10 cellular contexts compared by ENCODE assay signal in the genomic region with DNA sequence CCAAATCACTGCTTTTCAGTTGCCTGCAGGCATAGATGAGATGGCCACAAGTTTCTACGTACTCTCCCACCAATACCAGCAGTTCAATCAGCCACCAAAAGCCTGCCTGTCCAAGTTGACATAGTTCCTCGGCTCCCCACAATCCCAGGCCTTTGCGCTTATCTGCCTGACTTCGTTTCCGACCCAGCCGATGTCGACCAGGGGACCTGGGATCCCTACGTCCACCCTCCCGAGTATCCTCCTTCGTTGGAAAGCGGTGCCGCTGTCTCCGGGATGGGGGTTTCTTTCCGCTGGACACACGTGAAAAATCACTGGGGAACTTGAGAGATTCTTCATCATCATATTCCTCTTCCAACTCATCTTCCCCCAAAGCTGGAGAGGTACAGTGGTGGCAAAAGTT. TPM values are rescaled to one million over a fixed set of nuclear protein-coding genes. Genes with fewer than 3 reads are reported as not detected.
DNase-seq lines count a peak whose midpoint lies in the region; TF ChIP-seq lines count a peak whose summit lies in the region.
"Had no signal": no experiment of that assay in that cellular context is flagged by ENCODE, and none has a peak within 500 bp of the region (broad histone marks: within the 10 kb centered on the region; RNA-seq: fewer than 3 reads in every experiment).

No MANE protein-coding gene starts in this region.

- H2AFZ ChIP-seq in SU-DHL-6 (ENCODE audit: low read depth, low read length, severe bottlenecking) = no peak overlapping the region
- no peak overlapping the region for H2AFZ ChIP-seq in fibroblast of lung (ENCODE audit: low read length)
- no peak overlapping the region for H2AFZ ChIP-seq in smooth muscle cell (ENCODE audit: low read depth)

- H3K36me3 Mint-ChIP-seq in activated CD4-positive, alpha-beta T cell treated with anti-CD3 and anti-CD28 coated beads, Interleukin-2, amount 10 ng/mL, durations not matched to agents 7 days and 5 days (ENCODE audit: low read depth) = peaks cover 30% of the 10 kb centered on the region

- H3K4me3 ChIP-seq in SU-DHL-6 (ENCODE audit: insufficient read depth, low read length, poor library complexity, severe bottlenecking) (peak overlapping the region; percentile 68), fibroblast of lung (replicated peaks in 1 of 4; ENCODE audit: control extremely low read depth in 1 of 4, insufficient read depth in 1 of 4, low read depth in 3 of 4, low read length in 4 of 4) (peak overlapping the region in 1 of 4 experiments; percentile 20), smooth muscle cell (no peak overlapping the region), testis (no peak overlapping the region)

- H3K9ac ChIP-seq in SU-DHL-6 (ENCODE audit: low read length) (peak overlapping the region; percentile 76), fibroblast of lung (ENCODE audit: insufficient read depth, low read length) (no peak overlapping the region), smooth muscle cell (ENCODE audit: low read depth) (no peak overlapping the region)

- H3K9me2 ChIP-seq in SU-DHL-6 (replicated peaks; ENCODE audit: insufficient read depth, low read length) = no peaks in the 10 kb centered on the region

- no peak for DNase-seq in activated CD4-positive, alpha-beta T cell treated with anti-CD3 and anti-CD28 coated beads, Interleukin-2, amount 10 ng/mL, durations not matched to agents 7 days and 5 days
- no peak for DNase-seq in activated CD4-positive, alpha-beta T cell treated with anti-CD3 and anti-CD28 coated beads for 1 hour
- DNase-seq in fibroblast of lung (ENCODE audit: low read depth in 2 of 2) = no peak
- no peak for DNase-seq in smooth muscle cell (lab: John Stamatoyannopoulos, UW; ENCODE audit: unreplicated experiment)
- no peak for DNase-seq in NCI-H748 treated with DMSO at 0.1 percent for 48 hours (lab: John Stamatoyannopoulos, UW)
- DNase-seq in testis = no peak
- DNase-seq in GDM1 (lab: John Stamatoyannopoulos, UW) = no peak
- DNase-seq: NCI-H187 treated with DMSO at 0.1 percent for 48 hours had no signal

- WGBS in smooth muscle cell (ENCODE audit: low lambda C conversion rate) = 94% methylated on average over 15 of the region's 15 CpGs
- WGBS in testis, 2 donors = 68 to 76% methylated on average over 15 of the region's 15 CpGs

- H4K20me1 ChIP-seq in SU-DHL-6 (ENCODE audit: low read depth, low read length) (no peaks in the 10 kb centered on the region), fibroblast of lung (ENCODE audit: control insufficient read depth, extremely low read depth, insufficient read depth, low read length) (no peaks in the 10 kb centered on the region), smooth muscle cell (ENCODE audit: low read depth) (no peaks in the 10 kb centered on the region)

- H3F3A ChIP-seq in SU-DHL-6 (ENCODE audit: insufficient read depth) (peaks cover 41% of the 10 kb centered on the region), smooth muscle cell (ENCODE audit: low read depth) (peaks cover 12% of the 10 kb centered on the region)

- peaks cover 73% of the 10 kb centered on the region for H3K4me1 Mint-ChIP-seq in activated CD4-positive, alpha-beta T cell treated with anti-CD3 and anti-CD28 coated beads, Interleukin-2, amount 10 ng/mL, durations not matched to agents 7 days and 5 days

- intact Hi-C loops in testis (cut with DNase I; ENCODE audit: low total_unique reads) = no loop called here

- no peak for TF ChIP-seq POLR2A in testis (IDR thresholded peaks at IDR 0.05)

- H3K27ac ChIP-seq in SU-DHL-6 (ENCODE audit: low read depth, low read length) (peak overlapping the region; percentile 72), fibroblast of lung (ENCODE audit: insufficient read depth, low read length) (no peak overlapping the region), smooth muscle cell (ENCODE audit: low read depth) (no peak overlapping the region), testis (peak overlapping the region in 1 of 2 donors; percentile 95)
- H3K27ac ChIP-seq: SJSA1 had no signal

- CTCF ChIA-PET in activated CD4-positive, alpha-beta T cell treated with anti-CD3 and anti-CD28 coated beads, Interleukin-2, amount 10 ng/mL, durations not matched to agents 7 days and 5 days (lab: Charles Lee) = interaction anchor here (0.7 to 2.2 kb wide), 2 partner anchors 7 to 90 kb away, joined by 3 to 16 read pairs; no protein-coding TSS in a partner anchor

- H3K79me2 ChIP-seq in SU-DHL-6 (ENCODE audit: insufficient read depth, low read length) (peaks cover 29% of the 10 kb centered on the region), fibroblast of lung (ENCODE audit: control insufficient read depth, insufficient read depth, low read length) (peaks cover 34% of the 10 kb centered on the region), smooth muscle cell (ENCODE audit: low read depth) (peaks cover 21% of the 10 kb centered on the region)

- H3K27me3 ChIP-seq in SU-DHL-6 (ENCODE audit: low read length) (no peaks in the 10 kb centered on the region), fibroblast of lung (ENCODE audit: control insufficient read depth, insufficient read depth, low read length) (no peaks in the 10 kb centered on the region), smooth muscle cell (ENCODE audit: low read depth) (no peaks in the 10 kb centered on the region), testis (no peaks in the 10 kb centered on the region)
- H3K27me3 ChIP-seq: SJSA1 had no signal

- H3K4me1 ChIP-seq in fibroblast of lung (ENCODE audit: control insufficient read depth, extremely low read depth, insufficient read depth, low read length) (peaks cover 10% of the 10 kb centered on the region), smooth muscle cell (ENCODE audit: low read depth) (peaks cover 19% of the 10 kb centered on the region), testis (peaks cover 34% of the 10 kb centered on the region)

- H3K4me3 Mint-ChIP-seq in activated CD4-positive, alpha-beta T cell treated with anti-CD3 and anti-CD28 coated beads, Interleukin-2, amount 10 ng/mL, durations not matched to agents 7 days and 5 days = peak overlapping the region; percentile 96

- H3K36me3 ChIP-seq in SU-DHL-6 (ENCODE audit: low read length) (peaks cover 3% of the 10 kb centered on the region; the same call in 1 of the 2 replicates), fibroblast of lung (ENCODE audit: control insufficient read depth, insufficient read depth, low read length) (peaks cover 8% of the 10 kb centered on the region), smooth muscle cell (ENCODE audit: low read depth) (no peaks in the 10 kb centered on the region), testis (ENCODE audit: low read depth, missing control alignments) (no peaks in the 10 kb centered on the region)

- H3K9me3 ChIP-seq in SU-DHL-6 (ENCODE audit: insufficient read depth, low read length) (no peaks in the 10 kb centered on the region), fibroblast of lung (ENCODE audit: control insufficient read depth, insufficient read depth, low read depth, low read length) (no peaks in the 10 kb centered on the region), smooth muscle cell (replicated peaks; ENCODE audit: low read depth) (no peaks in the 10 kb centered on the region), testis (no peaks in the 10 kb centered on the region)
- H3K9me3 ChIP-seq: SJSA1 had no signal

- H3K4me2 ChIP-seq in SU-DHL-6 (ENCODE audit: low read depth, low read length, poor library complexity, severe bottlenecking) (peak overlapping the region; percentile 94), fibroblast of lung (ENCODE audit: extremely low read depth, insufficient read depth, low read length) (peak overlapping the region; percentile 54), smooth muscle cell (peak overlapping the region; percentile 98)

- H3K27me3 Mint-ChIP-seq in activated CD4-positive, alpha-beta T cell treated with anti-CD3 and anti-CD28 coated beads, Interleukin-2, amount 10 ng/mL, durations not matched to agents 7 days and 5 days = no peaks in the 10 kb centered on the region

- peak overlapping the region; percentile 58 for H3K27ac Mint-ChIP-seq in activated CD4-positive, alpha-beta T cell treated with anti-CD3 and anti-CD28 coated beads, Interleukin-2, amount 10 ng/mL, durations not matched to agents 7 days and 5 days

- TF ChIP-seq CTCF in SU-DHL-6 (IDR thresholded peaks at IDR 0.05; ENCODE audit: insufficient read depth, low read length, poor library complexity, severe bottlenecking) (no peak), fibroblast of lung (conservative IDR thresholded peaks at IDR 0.05 in 1 of 2, IDR thresholded peaks at IDR 0.05 in 1 of 2; ENCODE audit: low read depth in 1 of 2, low read length in 2 of 2) (no peak), smooth muscle cell (IDR thresholded peaks at IDR 0.05; ENCODE audit: borderline replicate concordance, insufficient read depth, poor library complexity, severe bottlenecking) (no peak), testis (IDR thresholded peaks at IDR 0.05) (no peak)

- POLR2A ChIA-PET in activated CD4-positive, alpha-beta T cell treated with anti-CD3 and anti-CD28 coated beads, Interleukin-2, amount 10 ng/mL, durations not matched to agents 7 days and 5 days (lab: Charles Lee) = no interaction called here

- H3K9me3 Mint-ChIP-seq in activated CD4-positive, alpha-beta T cell treated with anti-CD3 and anti-CD28 coated beads, Interleukin-2, amount 10 ng/mL, durations not matched to agents 7 days and 5 days = no peaks in the 10 kb centered on the region

RNA-seq across cellular contexts. Expression of a gene that starts 1.6 kb away (rescaled TPM):
- total RNA-seq in activated CD4-positive, alpha-beta T cell treated with anti-CD3 and anti-CD28 coated beads, Interleukin-2, amount 10 ng/mL, durations not matched to agents 7 days and 5 days = 10 to 100 TPM; 32.6 to 35.8 TPM
- total RNA-seq in fibroblast of lung (56.0 and 66.7 TPM in 2 replicates), smooth muscle cell (25.2 and 32.6 TPM in 2 replicates), testis (10 to 100 TPM; 74.6 to 75.4 TPM)
- polyA plus RNA-seq in fibroblast of lung (11.5 and 12.2 TPM in 2 replicates), smooth muscle cell (22.1 and 22.4 TPM in 2 replicates), testis (ENCODE audit: insufficient read depth, low read depth, low replicate concordance) (67.6 TPM)
- polyA plus RNA-seq in fibroblast of lung (2012) = 23.9 and 25.1 TPM in 2 replicates
- 41.8 and 55.5 TPM in 2 replicates for polyA minus RNA-seq in fibroblast of lung (ENCODE audit: low replicate concordance)

RNA-seq across cellular contexts. Expression of a gene that starts 10.0 kb away (rescaled TPM):
- 10 to 100 TPM; 52.7 to 67.1 TPM for total RNA-seq in activated CD4-positive, alpha-beta T cell treated with anti-CD3 and anti-CD28 coated beads, Interleukin-2, amount 10 ng/mL, durations not matched to agents 7 days and 5 days
- total RNA-seq in fibroblast of lung = 15.7 and 26.9 TPM in 2 replicates
- 54.5 and 60.6 TPM in 2 replicates for polyA plus RNA-seq in fibroblast of lung
- polyA plus RNA-seq in fibroblast of lung (2012) = 77.1 and 86.5 TPM in 2 replicates
- 126 and 177 TPM in 2 replicates for polyA minus RNA-seq in fibroblast of lung (ENCODE audit: low replicate concordance)
- total RNA-seq in smooth muscle cell = 18.9 and 32.5 TPM in 2 replicates
- polyA plus RNA-seq in smooth muscle cell = 79.5 and 134 TPM in 2 replicates
- 10 to 100 TPM; 16.2 to 18.6 TPM for total RNA-seq in testis
- polyA plus RNA-seq in testis (ENCODE audit: insufficient read depth, low read depth, low replicate concordance) = 82.4 TPM

RNA-seq across cellular contexts. Expression of a gene that starts 10.3 kb away (rescaled TPM):
- total RNA-seq in activated CD4-positive, alpha-beta T cell treated with anti-CD3 and anti-CD28 coated beads, Interleukin-2, amount 10 ng/mL, durations not matched to agents 7 days and 5 days = 100 to 1,000 TPM in 1 of 2 experiments, 10 to 100 TPM in 1; 87.5 to 102 TPM
- 83.0 and 88.5 TPM in 2 replicates for total RNA-seq in fibroblast of lung
- polyA plus RNA-seq in fibroblast of lung = 172 and 183 TPM in 2 replicates
- 129 and 130 TPM in 2 replicates for polyA plus RNA-seq in fibroblast of lung (2012)
- polyA minus RNA-seq in fibroblast of lung (ENCODE audit: low replicate concordance) = 4.5 and 10.6 TPM in 2 replicates
- 124 and 169 TPM in 2 replicates for total RNA-seq in smooth muscle cell
- polyA plus RNA-seq in smooth muscle cell = 128 and 139 TPM in 2 replicates
- total RNA-seq in testis = 10 to 100 TPM; 88.3 to 96.3 TPM
- 99.2 TPM for polyA plus RNA-seq in testis (ENCODE audit: insufficient read depth, low read depth, low replicate concordance)

RNA-seq across cellular contexts. Expression of a gene that starts 14.9 kb away (rescaled TPM):
- not detected for total RNA-seq in activated CD4-positive, alpha-beta T cell treated with anti-CD3 and anti-CD28 coated beads, Interleukin-2, amount 10 ng/mL, durations not matched to agents 7 days and 5 days
- total RNA-seq in fibroblast of lung = 3.3 and 7.1 TPM in 2 replicates
- 18.3 and 21.8 TPM in 2 replicates for polyA plus RNA-seq in fibroblast of lung
- 16.5 and 17.7 TPM in 2 replicates for polyA plus RNA-seq in fibroblast of lung (2012)
- polyA minus RNA-seq in fibroblast of lung (ENCODE audit: low replicate concordance) = 10.8 and 18.7 TPM in 2 replicates
- total RNA-seq in smooth muscle cell = 14.9 and 17.6 TPM in 2 replicates
- polyA plus RNA-seq in smooth muscle cell = 15.6 and 18.2 TPM in 2 replicates
- 1 to 10 TPM; 1.3 TPM for total RNA-seq in testis
- 6.5 TPM for polyA plus RNA-seq in testis (ENCODE audit: insufficient read depth, low read depth, low replicate concordance)
